Comparison of ENCODE assay signal across 10 cellular contexts in the genomic region with DNA sequence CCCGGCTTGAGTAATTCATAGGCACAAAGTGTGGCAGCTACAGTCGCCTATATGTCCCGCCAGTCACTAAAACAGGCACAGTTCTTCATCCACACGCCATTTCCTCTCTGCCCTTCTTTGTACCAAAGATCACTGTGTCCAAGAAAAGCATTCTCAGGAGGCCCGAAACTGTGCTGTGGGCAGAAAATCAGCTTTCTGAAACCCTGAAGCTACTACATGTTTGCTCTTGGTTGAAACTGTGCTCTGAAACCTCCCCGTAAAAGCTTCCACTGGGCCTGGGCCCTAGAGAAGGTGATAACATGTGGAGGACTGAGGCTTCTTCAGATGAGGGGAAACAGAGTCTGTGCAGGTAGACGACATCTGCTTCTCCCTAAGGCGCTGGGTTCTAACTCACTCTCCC.
DNase-seq lines count a peak whose midpoint lies in the region; ATAC-seq and TF ChIP-seq lines count a peak whose summit lies in the region.
"Had no signal": no experiment of that assay in that cellular context is flagged by ENCODE, and none has a peak within 500 bp of the region (broad histone marks: within the 10 kb centered on the region; RNA-seq: fewer than 3 reads in every experiment).

No MANE protein-coding gene starts in this region.

- intact Hi-C loops in psoas muscle (cut with DNase I) = no loop called here

- H3K36me3 ChIP-seq in psoas muscle (ENCODE audit: insufficient read depth in 1 of 2, low read depth in 1 of 2) = no peaks in the 10 kb centered on the region
- H3K36me3 ChIP-seq: gastroesophageal sphincter had no signal

- no peaks in the 10 kb centered on the region for H3K4me1 ChIP-seq in psoas muscle
- H3K4me1 ChIP-seq: gastroesophageal sphincter had no signal

- ATAC-seq in HG02678 (IDR thresholded peaks at IDR 0.05; ENCODE audit: unreplicated experiment) = peak; percentile 94
- ATAC-seq in HG03520 (IDR thresholded peaks at IDR 0.05; ENCODE audit: unreplicated experiment) = peak; percentile 92
- no peak for ATAC-seq in psoas muscle
- ATAC-seq in SK-N-SH treated with all-trans-retinoic acid at 6 μM for 48 hours = no peak
- ATAC-seq in esophagus mucosa = no peak
- ATAC-seq: gastroesophageal sphincter, HepG2 had no signal

- peaks cover 0 to 2% (median 0%) of the 10 kb centered on the region in 3 donors for H3K27me3 ChIP-seq in psoas muscle (ENCODE audit: insufficient read depth in 3 of 3, low read length in 2 of 3)
- H3K27me3 ChIP-seq: gastroesophageal sphincter had no signal

- no peak overlapping the region for H3K4me3 ChIP-seq in psoas muscle
- H3K4me3 ChIP-seq: gastroesophageal sphincter had no signal

- no peaks in the 10 kb centered on the region for H3K9me3 ChIP-seq in psoas muscle
- H3K9me3 ChIP-seq: gastroesophageal sphincter had no signal

- TF ChIP-seq CTCF in C4-2B (conservative IDR thresholded peaks at IDR 0.05) (no peak), psoas muscle (IDR thresholded peaks at IDR 0.05) (no peak)

- DNase-seq in GM19240 (ENCODE audit: insufficient read length, low spot score) (peak; percentile 75), psoas muscle (no peak), epidermal melanocyte (ENCODE audit: insufficient read length, low spot score) (no peak)

- whole genome bisulfite sequencing in psoas muscle, 3 donors = 88 to 96% (median 92%) methylated on average over 8 of the region's 8 CpGs

- H3K27ac ChIP-seq in C4-2B (peak overlapping the region; percentile 0; the same call in 1 of the 2 replicates), psoas muscle (no peak overlapping the region)
- H3K27ac ChIP-seq: gastroesophageal sphincter had no signal

TF ChIP-seq in SK-N-SH treated with all-trans-retinoic acid at 6 μM for 48 hours, 23 proteins besides CTCF, POLR2A, EP300 and RAD21:
- TF ChIP-seq, protein P1, sequence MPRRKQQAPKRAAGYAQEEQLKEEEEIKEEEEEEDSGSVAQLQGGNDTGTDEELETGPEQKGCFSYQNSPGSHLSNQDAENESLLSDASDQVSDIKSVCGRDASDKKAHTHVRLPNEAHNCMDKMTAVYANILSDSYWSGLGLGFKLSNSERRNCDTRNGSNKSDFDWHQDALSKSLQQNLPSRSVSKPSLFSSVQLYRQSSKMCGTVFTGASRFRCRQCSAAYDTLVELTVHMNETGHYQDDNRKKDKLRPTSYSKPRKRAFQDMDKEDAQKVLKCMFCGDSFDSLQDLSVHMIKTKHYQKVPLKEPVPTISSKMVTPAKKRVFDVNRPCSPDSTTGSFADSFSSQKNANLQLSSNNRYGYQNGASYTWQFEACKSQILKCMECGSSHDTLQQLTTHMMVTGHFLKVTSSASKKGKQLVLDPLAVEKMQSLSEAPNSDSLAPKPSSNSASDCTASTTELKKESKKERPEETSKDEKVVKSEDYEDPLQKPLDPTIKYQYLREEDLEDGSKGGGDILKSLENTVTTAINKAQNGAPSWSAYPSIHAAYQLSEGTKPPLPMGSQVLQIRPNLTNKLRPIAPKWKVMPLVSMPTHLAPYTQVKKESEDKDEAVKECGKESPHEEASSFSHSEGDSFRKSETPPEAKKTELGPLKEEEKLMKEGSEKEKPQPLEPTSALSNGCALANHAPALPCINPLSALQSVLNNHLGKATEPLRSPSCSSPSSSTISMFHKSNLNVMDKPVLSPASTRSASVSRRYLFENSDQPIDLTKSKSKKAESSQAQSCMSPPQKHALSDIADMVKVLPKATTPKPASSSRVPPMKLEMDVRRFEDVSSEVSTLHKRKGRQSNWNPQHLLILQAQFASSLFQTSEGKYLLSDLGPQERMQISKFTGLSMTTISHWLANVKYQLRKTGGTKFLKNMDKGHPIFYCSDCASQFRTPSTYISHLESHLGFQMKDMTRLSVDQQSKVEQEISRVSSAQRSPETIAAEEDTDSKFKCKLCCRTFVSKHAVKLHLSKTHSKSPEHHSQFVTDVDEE (CRISPR knock-in tag; IDR thresholded peaks at IDR 0.05) = no peak
- TF ChIP-seq, protein P2, sequence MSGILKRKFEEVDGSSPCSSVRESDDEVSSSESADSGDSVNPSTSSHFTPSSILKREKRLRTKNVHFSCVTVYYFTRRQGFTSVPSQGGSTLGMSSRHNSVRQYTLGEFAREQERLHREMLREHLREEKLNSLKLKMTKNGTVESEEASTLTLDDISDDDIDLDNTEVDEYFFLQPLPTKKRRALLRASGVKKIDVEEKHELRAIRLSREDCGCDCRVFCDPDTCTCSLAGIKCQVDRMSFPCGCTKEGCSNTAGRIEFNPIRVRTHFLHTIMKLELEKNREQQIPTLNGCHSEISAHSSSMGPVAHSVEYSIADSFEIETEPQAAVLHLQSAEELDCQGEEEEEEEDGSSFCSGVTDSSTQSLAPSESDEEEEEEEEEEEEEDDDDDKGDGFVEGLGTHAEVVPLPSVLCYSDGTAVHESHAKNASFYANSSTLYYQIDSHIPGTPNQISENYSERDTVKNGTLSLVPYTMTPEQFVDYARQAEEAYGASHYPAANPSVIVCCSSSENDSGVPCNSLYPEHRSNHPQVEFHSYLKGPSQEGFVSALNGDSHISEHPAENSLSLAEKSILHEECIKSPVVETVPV (CRISPR knock-in tag; IDR thresholded peaks at IDR 0.05) = no peak
- TF ChIP-seq GLIS3 (CRISPR knock-in tag; IDR thresholded peaks at IDR 0.05) (no peak), RARB (CRISPR knock-in tag; IDR thresholded peaks at IDR 0.05) (no peak), TOX (CRISPR knock-in tag; IDR thresholded peaks at IDR 0.05; ENCODE audit: borderline replicate concordance) (no peak), ZNF70 (CRISPR knock-in tag; IDR thresholded peaks at IDR 0.05) (no peak), BACH2 (CRISPR knock-in tag; IDR thresholded peaks at IDR 0.05; ENCODE audit: borderline replicate concordance) (no peak), ESRRG (CRISPR knock-in tag; IDR thresholded peaks at IDR 0.05) (no peak), ZNF565 (CRISPR knock-in tag; conservative IDR thresholded peaks at IDR 0.05; ENCODE audit: low read depth) (no peak), OSR1 (CRISPR knock-in tag; IDR thresholded peaks at IDR 0.05) (no peak), ZFP3 (CRISPR knock-in tag; IDR thresholded peaks at IDR 0.05) (no peak), ARNTL (CRISPR knock-in tag; IDR thresholded peaks at IDR 0.05; ENCODE audit: borderline replicate concordance, low read depth) (no peak), ZFP30 (CRISPR knock-in tag; IDR thresholded peaks at IDR 0.05) (no peak)
- TF ChIP-seq, protein P3, sequence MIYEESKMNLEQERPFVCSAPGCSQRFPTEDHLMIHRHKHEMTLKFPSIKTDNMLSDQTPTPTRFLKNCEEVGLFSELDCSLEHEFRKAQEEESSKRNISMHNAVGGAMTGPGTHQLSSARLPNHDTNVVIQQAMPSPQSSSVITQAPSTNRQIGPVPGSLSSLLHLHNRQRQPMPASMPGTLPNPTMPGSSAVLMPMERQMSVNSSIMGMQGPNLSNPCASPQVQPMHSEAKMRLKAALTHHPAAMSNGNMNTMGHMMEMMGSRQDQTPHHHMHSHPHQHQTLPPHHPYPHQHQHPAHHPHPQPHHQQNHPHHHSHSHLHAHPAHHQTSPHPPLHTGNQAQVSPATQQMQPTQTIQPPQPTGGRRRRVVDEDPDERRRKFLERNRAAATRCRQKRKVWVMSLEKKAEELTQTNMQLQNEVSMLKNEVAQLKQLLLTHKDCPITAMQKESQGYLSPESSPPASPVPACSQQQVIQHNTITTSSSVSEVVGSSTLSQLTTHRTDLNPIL (CRISPR knock-in tag; IDR thresholded peaks at IDR 0.05; ENCODE audit: low read depth) = no peak

Comparison
In these comparisons a context has a peak if more than half of its experiments do, and no peak if none do; other contexts are left out.
1. ATAC-seq: peak in HG02678 (single experiment) and HG03520 (single experiment); none in psoas muscle (0 of 4), SK-N-SH treated with all-trans-retinoic acid at 6 μM for 48 hours (single experiment) and esophagus mucosa (single experiment).